16 cellular contexts compared by ENCODE assay signal in genomic region chr21:27806261-27806660, GRCh38.
"Had no signal": no experiment of that assay in that cellular context is flagged by ENCODE, and none has a peak within 500 bp of the region (broad histone marks: within the 10 kb centered on the region; RNA-seq: fewer than 3 reads in every experiment).

No MANE protein-coding gene starts in this region.

- H3K36me3 ChIP-seq: colonic mucosa, neutrophil, right lobe of liver, stomach had no signal

- H3K9me3 ChIP-seq: colonic mucosa, neutrophil, right lobe of liver, stomach had no signal

- DNase-seq: activated CD4-positive, alpha-beta T cell treated with anti-CD3 and anti-CD28 coated beads, Interleukin-2, amount 10 ng/mL, durations not matched to agents 7 days and 5 days; activated CD8-positive, alpha-beta T cell treated with anti-CD3 and anti-CD28 coated beads, Interleukin-2, amount 10 ng/mL, durations not matched to agents 7 days and 5 days; activated naive CD4-positive, alpha-beta T cell treated with anti-CD3 and anti-CD28 coated beads for 36 hours; activated T-cell treated with anti-CD3 and anti-CD28 coated beads, Interleukin-2, amount 50 U/mL, for 4 hours; anterior cingulate cortex; colonic mucosa; endodermal cell; erythroblast; right lobe of liver; stimulated activated CD4-positive, alpha-beta T cell treated with anti-CD3 and anti-CD28 coated beads, Interleukin-4, amount 100 ng/mL, for 24 hours; stomach; T-cell had no signal

- H3K4me3 ChIP-seq: colonic mucosa, right lobe of liver, stomach had no signal

- H3K27ac ChIP-seq: colonic mucosa, neutrophil, parathyroid adenoma, right lobe of liver, stomach had no signal

- H3K4me1 ChIP-seq: colonic mucosa, parathyroid adenoma, right lobe of liver, stomach had no signal

- H3K27me3 ChIP-seq: colonic mucosa, neutrophil, right lobe of liver, stomach had no signal

- ATAC-seq: activated CD8-positive, alpha-beta T cell treated with anti-CD3 and anti-CD28 coated beads, Interleukin-2, amount 10 ng/mL, durations not matched to agents 7 days and 5 days; activated T-cell treated with anti-CD3 and anti-CD28 coated beads, Interleukin-2, amount 50 U/mL, for 4 hours; natural killer cell treated with Interleukin-12 subunit alpha and Interleukin-12 subunit beta and Interleukin-15 and Interleukin-18, amount 100 ng/mL, for 72 hours; right lobe of liver; stimulated activated effector memory CD8-positive, alpha-beta T cell treated with anti-CD3 and anti-CD28 coated beads, Interleukin-12 subunit alpha, Interleukin-12 subunit beta, amount 100 ng/mL, for 72 hours; T-cell had no signal
